In genomic region chr6:27688014-27688586, GRCh38 we compare ENCODE assay signal across 1 cellular context.
TF ChIP-seq lines count a peak whose summit lies in the region.

No MANE protein-coding gene starts in this region.

TF ChIP-seq in HCT116, 20 proteins besides CTCF, POLR2A, EP300 and RAD21 (continued from another document):
- TF ChIP-seq, protein P1, sequence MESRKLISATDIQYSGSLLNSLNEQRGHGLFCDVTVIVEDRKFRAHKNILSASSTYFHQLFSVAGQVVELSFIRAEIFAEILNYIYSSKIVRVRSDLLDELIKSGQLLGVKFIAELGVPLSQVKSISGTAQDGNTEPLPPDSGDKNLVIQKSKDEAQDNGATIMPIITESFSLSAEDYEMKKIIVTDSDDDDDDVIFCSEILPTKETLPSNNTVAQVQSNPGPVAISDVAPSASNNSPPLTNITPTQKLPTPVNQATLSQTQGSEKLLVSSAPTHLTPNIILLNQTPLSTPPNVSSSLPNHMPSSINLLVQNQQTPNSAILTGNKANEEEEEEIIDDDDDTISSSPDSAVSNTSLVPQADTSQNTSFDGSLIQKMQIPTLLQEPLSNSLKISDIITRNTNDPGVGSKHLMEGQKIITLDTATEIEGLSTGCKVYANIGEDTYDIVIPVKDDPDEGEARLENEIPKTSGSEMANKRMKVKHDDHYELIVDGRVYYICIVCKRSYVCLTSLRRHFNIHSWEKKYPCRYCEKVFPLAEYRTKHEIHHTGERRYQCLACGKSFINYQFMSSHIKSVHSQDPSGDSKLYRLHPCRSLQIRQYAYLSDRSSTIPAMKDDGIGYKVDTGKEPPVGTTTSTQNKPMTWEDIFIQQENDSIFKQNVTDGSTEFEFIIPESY (IDR thresholded peaks at IDR 0.05; ENCODE audit: extremely low read depth, insufficient replicate concordance, low read length), result no peak
- no peak; the same call in 1 of the 2 replicates for TF ChIP-seq SIN3A (IDR thresholded peaks at IDR 0.05; ENCODE audit: low read depth)
TF ChIP-seq in HCT116: peak in this region for 7.
